1 cellular context compared by ENCODE assay signal in genomic region chr1:23747947-23748346, GRCh38.
TF ChIP-seq lines count a peak whose summit lies in the region.

No MANE protein-coding gene starts in this region.

TF ChIP-seq in SK-N-SH treated with all-trans-retinoic acid at 6 μM for 48 hours, 23 proteins besides CTCF, POLR2A, EP300 and RAD21 (continued from another document):
- TF ChIP-seq CSRNP3 (CRISPR knock-in tag; IDR thresholded peaks at IDR 0.05) (no peak), ZFP30 (CRISPR knock-in tag; IDR thresholded peaks at IDR 0.05) (no peak), CREB5 (CRISPR knock-in tag; IDR thresholded peaks at IDR 0.05; ENCODE audit: low read depth) (no peak), BACH2 (CRISPR knock-in tag; IDR thresholded peaks at IDR 0.05; ENCODE audit: borderline replicate concordance) (no peak), TSHZ2 (CRISPR knock-in tag; IDR thresholded peaks at IDR 0.05) (no peak)
